ENCODE assay signal across 8 cellular contexts in the genomic region with DNA sequence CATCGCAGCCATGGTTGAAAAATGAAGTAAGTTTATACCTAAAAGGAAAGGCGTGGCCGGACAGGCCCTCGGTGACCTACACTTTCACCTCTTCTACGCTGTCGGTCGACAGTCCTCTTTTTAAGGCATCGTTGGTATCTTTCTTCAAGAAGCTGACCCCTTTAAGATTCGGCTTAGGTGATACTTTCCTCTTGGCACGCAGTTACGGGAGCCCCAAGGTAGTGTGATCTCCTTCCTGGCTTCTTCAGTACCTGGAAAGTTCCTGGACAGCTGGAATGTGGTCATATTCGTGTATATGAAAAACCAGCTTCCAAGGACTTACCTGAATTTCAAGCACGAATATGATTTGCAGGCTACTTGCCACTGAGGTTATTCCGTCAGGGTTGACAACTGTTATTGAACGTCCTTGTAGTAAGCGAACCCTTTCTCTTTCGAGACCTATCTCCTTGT. TPM values are rescaled to one million over a fixed set of nuclear protein-coding genes. Genes with fewer than 3 reads are reported as not detected.
DNase-seq lines count a peak whose midpoint lies in the region; ATAC-seq and TF ChIP-seq lines count a peak whose summit lies in the region.

No MANE protein-coding gene starts in this region.

- no peak for TF ChIP-seq POLR2A in stomach (IDR thresholded peaks at IDR 0.05)

- peaks cover 13% of the 10 kb centered on the region for H3K27me3 ChIP-seq in iPS-18a (ENCODE audit: control insufficient read depth, insufficient read depth, low read length)
- no peaks in the 10 kb centered on the region for H3K27me3 ChIP-seq in stomach

- DNase-seq in NCI-H1417 (lab: John Stamatoyannopoulos, UW) (peak in 2 of 3 experiments; percentile 52 to 62), NCI-H1417 treated with DMSO at 0.1 percent for 48 hours (lab: John Stamatoyannopoulos, UW) (no peak), WTC11 (ENCODE audit: low spot score) (no peak), stomach (no peak), T-helper 9 cell (no peak), SKM-1 (lab: John Stamatoyannopoulos, UW; ENCODE audit: unreplicated experiment) (no peak)
- no peak for DNase-seq in stimulated activated CD4-positive, alpha-beta T cell treated with anti-CD3 and anti-CD28 coated beads, Interleukin-12 subunit alpha, Interleukin-12 subunit beta, amount 100 ng/mL, for 4 hours

- peak overlapping the region; percentile 91 for H3K27ac Mint-ChIP-seq in WTC11

- H3K27ac ChIP-seq in iPS-18a (ENCODE audit: low read length) (no peak overlapping the region), stomach (peak overlapping the region; percentile 97 to 99 (median 99))

- intact Hi-C loops in stomach (cut with DNase I; ENCODE audit: low total_unique reads) = loop anchor here (10.0 kb wide), 1 partner anchor 48 kb away; no protein-coding TSS in a partner anchor

- no peaks in the 10 kb centered on the region for H3K9me3 Mint-ChIP-seq in WTC11

- TF ChIP-seq CTCF in WTC11 (IDR thresholded peaks at IDR 0.05) = no peak
- no peak for TF ChIP-seq CTCF in stomach (IDR thresholded peaks at IDR 0.05)

- H3K9me3 ChIP-seq in iPS-18a (ENCODE audit: control insufficient read depth, low read depth, low read length) (no peaks in the 10 kb centered on the region), stomach (no peaks in the 10 kb centered on the region)

- H3K9ac ChIP-seq in iPS-18a (ENCODE audit: low read length) = no peak overlapping the region

- ATAC-seq in WTC11 = no peak

- no peaks in the 10 kb centered on the region for H3K36me3 Mint-ChIP-seq in WTC11

- POLR2A ChIA-PET in WTC11 (lab: Charles Lee) = interaction anchor here (1.2 to 2.0 kb wide), 2 partner anchors 19 to 43 kb away, joined by 3 to 8 read pairs; no protein-coding TSS in a partner anchor

- H3K4me1 Mint-ChIP-seq in WTC11 = peaks cover 42% of the 10 kb centered on the region

- H3K4me3 Mint-ChIP-seq in WTC11 = peak overlapping the region; percentile 77

- H3K4me3 ChIP-seq in iPS-18a (ENCODE audit: low read length) (peak overlapping the region; percentile 63), stomach (peak overlapping the region; percentile 54 to 81 (median 70))

- CTCF ChIA-PET in WTC11 (lab: Charles Lee) = interaction anchor here (0.7 to 3.1 kb wide), 8 partner anchors 26 to 424 kb away, joined by 3 to 12 read pairs (median 4); no protein-coding TSS in a partner anchor

- H3K4me1 ChIP-seq in iPS-18a (ENCODE audit: control insufficient read depth, low read depth, low read length) (peaks cover 25% of the 10 kb centered on the region), stomach (peaks cover 29 to 40% (median 34%) of the 10 kb centered on the region in 4 donors)

- TF ChIP-seq EP300 in stomach (IDR thresholded peaks at IDR 0.05) = no peak

- H3K36me3 ChIP-seq in iPS-18a (ENCODE audit: control insufficient read depth, low read depth, low read length) = no peaks in the 10 kb centered on the region
- H3K36me3 ChIP-seq in stomach = no peaks in the 10 kb centered on the region

- 83 to 92% (median 89%) methylated on average over 17 of the region's 17 CpGs for WGBS in stomach, 5 donors

- no peaks in the 10 kb centered on the region for H3K27me3 Mint-ChIP-seq in WTC11 (ENCODE audit: low read depth)

TF ChIP-seq in WTC11, 78 proteins besides CTCF, POLR2A, EP300 and RAD21 (continues in another document):
- TF ChIP-seq, protein P1, sequence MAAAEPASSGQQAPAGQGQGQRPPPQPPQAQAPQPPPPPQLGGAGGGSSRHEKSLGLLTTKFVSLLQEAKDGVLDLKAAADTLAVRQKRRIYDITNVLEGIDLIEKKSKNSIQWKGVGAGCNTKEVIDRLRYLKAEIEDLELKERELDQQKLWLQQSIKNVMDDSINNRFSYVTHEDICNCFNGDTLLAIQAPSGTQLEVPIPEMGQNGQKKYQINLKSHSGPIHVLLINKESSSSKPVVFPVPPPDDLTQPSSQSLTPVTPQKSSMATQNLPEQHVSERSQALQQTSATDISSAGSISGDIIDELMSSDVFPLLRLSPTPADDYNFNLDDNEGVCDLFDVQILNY (CRISPR knock-in tag; IDR thresholded peaks at IDR 0.05) = no peak
- TF ChIP-seq TEAD1 (CRISPR knock-in tag; IDR thresholded peaks at IDR 0.05) = no peak
- TF ChIP-seq NFE2L1 (CRISPR knock-in tag; IDR thresholded peaks at IDR 0.05) = no peak
- TF ChIP-seq, protein P2, sequence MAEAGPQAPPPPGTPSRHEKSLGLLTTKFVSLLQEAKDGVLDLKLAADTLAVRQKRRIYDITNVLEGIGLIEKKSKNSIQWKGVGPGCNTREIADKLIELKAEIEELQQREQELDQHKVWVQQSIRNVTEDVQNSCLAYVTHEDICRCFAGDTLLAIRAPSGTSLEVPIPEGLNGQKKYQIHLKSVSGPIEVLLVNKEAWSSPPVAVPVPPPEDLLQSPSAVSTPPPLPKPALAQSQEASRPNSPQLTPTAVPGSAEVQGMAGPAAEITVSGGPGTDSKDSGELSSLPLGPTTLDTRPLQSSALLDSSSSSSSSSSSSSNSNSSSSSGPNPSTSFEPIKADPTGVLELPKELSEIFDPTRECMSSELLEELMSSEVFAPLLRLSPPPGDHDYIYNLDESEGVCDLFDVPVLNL (CRISPR knock-in tag; IDR thresholded peaks at IDR 0.05; ENCODE audit: borderline replicate concordance, low read depth) = no peak
- no peak for TF ChIP-seq ZNF317 (CRISPR knock-in tag; IDR thresholded peaks at IDR 0.05; ENCODE audit: borderline replicate concordance, low read depth)
- TF ChIP-seq, protein P3, sequence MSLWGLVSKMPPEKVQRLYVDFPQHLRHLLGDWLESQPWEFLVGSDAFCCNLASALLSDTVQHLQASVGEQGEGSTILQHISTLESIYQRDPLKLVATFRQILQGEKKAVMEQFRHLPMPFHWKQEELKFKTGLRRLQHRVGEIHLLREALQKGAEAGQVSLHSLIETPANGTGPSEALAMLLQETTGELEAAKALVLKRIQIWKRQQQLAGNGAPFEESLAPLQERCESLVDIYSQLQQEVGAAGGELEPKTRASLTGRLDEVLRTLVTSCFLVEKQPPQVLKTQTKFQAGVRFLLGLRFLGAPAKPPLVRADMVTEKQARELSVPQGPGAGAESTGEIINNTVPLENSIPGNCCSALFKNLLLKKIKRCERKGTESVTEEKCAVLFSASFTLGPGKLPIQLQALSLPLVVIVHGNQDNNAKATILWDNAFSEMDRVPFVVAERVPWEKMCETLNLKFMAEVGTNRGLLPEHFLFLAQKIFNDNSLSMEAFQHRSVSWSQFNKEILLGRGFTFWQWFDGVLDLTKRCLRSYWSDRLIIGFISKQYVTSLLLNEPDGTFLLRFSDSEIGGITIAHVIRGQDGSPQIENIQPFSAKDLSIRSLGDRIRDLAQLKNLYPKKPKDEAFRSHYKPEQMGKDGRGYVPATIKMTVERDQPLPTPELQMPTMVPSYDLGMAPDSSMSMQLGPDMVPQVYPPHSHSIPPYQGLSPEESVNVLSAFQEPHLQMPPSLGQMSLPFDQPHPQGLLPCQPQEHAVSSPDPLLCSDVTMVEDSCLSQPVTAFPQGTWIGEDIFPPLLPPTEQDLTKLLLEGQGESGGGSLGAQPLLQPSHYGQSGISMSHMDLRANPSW (CRISPR knock-in tag; conservative IDR thresholded peaks at IDR 0.05; ENCODE audit: low read depth) = no peak
- TF ChIP-seq, protein P4, sequence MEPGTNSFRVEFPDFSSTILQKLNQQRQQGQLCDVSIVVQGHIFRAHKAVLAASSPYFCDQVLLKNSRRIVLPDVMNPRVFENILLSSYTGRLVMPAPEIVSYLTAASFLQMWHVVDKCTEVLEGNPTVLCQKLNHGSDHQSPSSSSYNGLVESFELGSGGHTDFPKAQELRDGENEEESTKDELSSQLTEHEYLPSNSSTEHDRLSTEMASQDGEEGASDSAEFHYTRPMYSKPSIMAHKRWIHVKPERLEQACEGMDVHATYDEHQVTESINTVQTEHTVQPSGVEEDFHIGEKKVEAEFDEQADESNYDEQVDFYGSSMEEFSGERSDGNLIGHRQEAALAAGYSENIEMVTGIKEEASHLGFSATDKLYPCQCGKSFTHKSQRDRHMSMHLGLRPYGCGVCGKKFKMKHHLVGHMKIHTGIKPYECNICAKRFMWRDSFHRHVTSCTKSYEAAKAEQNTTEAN (CRISPR knock-in tag; IDR thresholded peaks at IDR 0.05) = no peak
- TF ChIP-seq NFYB (CRISPR knock-in tag; conservative IDR thresholded peaks at IDR 0.05; ENCODE audit: low read depth) = no peak
- no peak for TF ChIP-seq FOXJ3 (CRISPR knock-in tag; IDR thresholded peaks at IDR 0.05; ENCODE audit: borderline replicate concordance)
- TF ChIP-seq EMX1 (CRISPR knock-in tag; IDR thresholded peaks at IDR 0.05) = no peak
- TF ChIP-seq JAZF1 (CRISPR knock-in tag; IDR thresholded peaks at IDR 0.05) = no peak
- no peak for TF ChIP-seq RELA (CRISPR knock-in tag; IDR thresholded peaks at IDR 0.05; ENCODE audit: borderline replicate concordance)
- TF ChIP-seq CREB1 (CRISPR knock-in tag; IDR thresholded peaks at IDR 0.05) = no peak
- TF ChIP-seq, protein P5, sequence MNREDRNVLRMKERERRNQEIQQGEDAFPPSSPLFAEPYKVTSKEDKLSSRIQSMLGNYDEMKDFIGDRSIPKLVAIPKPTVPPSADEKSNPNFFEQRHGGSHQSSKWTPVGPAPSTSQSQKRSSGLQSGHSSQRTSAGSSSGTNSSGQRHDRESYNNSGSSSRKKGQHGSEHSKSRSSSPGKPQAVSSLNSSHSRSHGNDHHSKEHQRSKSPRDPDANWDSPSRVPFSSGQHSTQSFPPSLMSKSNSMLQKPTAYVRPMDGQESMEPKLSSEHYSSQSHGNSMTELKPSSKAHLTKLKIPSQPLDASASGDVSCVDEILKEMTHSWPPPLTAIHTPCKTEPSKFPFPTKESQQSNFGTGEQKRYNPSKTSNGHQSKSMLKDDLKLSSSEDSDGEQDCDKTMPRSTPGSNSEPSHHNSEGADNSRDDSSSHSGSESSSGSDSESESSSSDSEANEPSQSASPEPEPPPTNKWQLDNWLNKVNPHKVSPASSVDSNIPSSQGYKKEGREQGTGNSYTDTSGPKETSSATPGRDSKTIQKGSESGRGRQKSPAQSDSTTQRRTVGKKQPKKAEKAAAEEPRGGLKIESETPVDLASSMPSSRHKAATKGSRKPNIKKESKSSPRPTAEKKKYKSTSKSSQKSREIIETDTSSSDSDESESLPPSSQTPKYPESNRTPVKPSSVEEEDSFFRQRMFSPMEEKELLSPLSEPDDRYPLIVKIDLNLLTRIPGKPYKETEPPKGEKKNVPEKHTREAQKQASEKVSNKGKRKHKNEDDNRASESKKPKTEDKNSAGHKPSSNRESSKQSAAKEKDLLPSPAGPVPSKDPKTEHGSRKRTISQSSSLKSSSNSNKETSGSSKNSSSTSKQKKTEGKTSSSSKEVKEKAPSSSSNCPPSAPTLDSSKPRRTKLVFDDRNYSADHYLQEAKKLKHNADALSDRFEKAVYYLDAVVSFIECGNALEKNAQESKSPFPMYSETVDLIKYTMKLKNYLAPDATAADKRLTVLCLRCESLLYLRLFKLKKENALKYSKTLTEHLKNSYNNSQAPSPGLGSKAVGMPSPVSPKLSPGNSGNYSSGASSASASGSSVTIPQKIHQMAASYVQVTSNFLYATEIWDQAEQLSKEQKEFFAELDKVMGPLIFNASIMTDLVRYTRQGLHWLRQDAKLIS (CRISPR knock-in tag; IDR thresholded peaks at IDR 0.05; ENCODE audit: borderline replicate concordance) = no peak
- TF ChIP-seq ELF4 (CRISPR knock-in tag; IDR thresholded peaks at IDR 0.05; ENCODE audit: low read depth) = no peak

RNA-seq across cellular contexts. Expression of a gene that starts 0.9 kb away (rescaled TPM):
- total RNA-seq in WTC11 (2021) (48.5 to 54.8 TPM (median 49.6 TPM) in 3 replicates), stomach (100 to 1,000 TPM in 3 of 5 donors, 10 to 100 TPM in 1, 1 to 10 TPM in 1; 5.2 to 157 (median 103) TPM)
- polyA plus RNA-seq in stomach = 10 to 100 TPM; 42.2 to 80.0 (median 49.9) TPM

Comparison
In these comparisons a context has a peak if more than half of its experiments do, and no peak if none do; other contexts are left out.
1. DNase-seq: peak in NCI-H1417 (2 of 3); none in NCI-H1417 treated with DMSO at 0.1 percent for 48 hours (single experiment), WTC11 (single experiment), stomach (single experiment), T-helper 9 cell (single experiment), stimulated activated CD4-positive, alpha-beta T cell treated with anti-CD3 and anti-CD28 coated beads, Interleukin-12 subunit alpha, Interleukin-12 subunit beta, amount 100 ng/mL, for 4 hours (single experiment) and SKM-1 (single experiment).